8 cellular contexts compared by ENCODE assay signal in the genomic region with DNA sequence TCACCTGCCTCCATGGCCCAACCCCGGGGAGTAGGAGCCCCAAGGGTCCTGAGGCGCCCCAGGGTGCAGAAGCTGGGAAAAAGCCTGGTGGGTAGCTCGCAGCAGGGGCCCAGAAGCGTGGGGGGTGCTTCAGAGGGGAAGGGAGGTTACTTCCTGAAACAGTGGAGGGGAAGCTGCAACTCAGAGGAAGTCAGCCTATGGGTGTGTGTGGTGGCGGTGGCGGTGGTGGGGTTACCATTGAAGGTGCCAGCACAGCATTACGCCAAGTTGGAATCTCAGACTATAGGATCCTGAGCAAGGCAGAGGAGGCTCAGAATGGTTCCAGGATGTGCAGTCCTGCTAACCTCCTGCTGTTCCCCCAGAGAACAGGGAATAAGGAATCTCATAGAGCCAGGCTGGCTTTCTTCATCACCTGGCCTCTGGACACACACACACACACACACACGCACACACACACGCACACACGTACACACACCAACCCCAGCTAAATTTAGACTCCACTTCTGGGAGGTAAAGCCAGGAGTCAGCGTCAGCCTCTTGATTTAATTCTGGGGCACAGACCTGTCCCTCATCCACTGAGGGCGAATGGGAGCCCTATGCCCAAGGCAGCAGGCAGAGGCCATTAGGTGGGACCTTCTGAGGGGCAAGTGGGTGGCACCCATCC. TPM values are rescaled to one million over a fixed set of nuclear protein-coding genes. Genes with fewer than 3 reads are reported as not detected.
DNase-seq lines count a peak whose midpoint lies in the region; ATAC-seq and TF ChIP-seq lines count a peak whose summit lies in the region.

No MANE protein-coding gene starts in this region.

- peak; percentile 81 for DNase-seq in GM13977 (ENCODE audit: low spot score)
- DNase-seq in LHCN-M2 (ENCODE audit: low read depth), result peak; percentile 52
- DNase-seq in activated CD4-positive, alpha-beta T cell treated with anti-CD3 and anti-CD28 coated beads, Interleukin-2, amount 50 U/mL, for 1 hour, result peak; percentile 72
- DNase-seq in mesothelial cell of epicardium (ENCODE audit: low spot score in 2 of 2, unreplicated experiment in 2 of 2), result no peak
- peak; percentile 83 for DNase-seq in stimulated activated CD8-positive, alpha-beta memory T cell treated with anti-CD3 and anti-CD28 coated beads, Interleukin-4, amount 100 ng/mL, for 48 hours
- no peak for DNase-seq in AG08395 (ENCODE audit: low spot score)

- H3K4me1 ChIP-seq in duodenal mucosa (ENCODE audit: control insufficient read depth in 1 of 2, insufficient read depth in 2 of 2, low read length in 2 of 2), result peaks cover 22 to 23% of the 10 kb centered on the region in 2 donors

- H3K4me1 Mint-ChIP-seq in mesothelial cell of epicardium, result peaks cover 13% of the 10 kb centered on the region

- H3K36me3 ChIP-seq in duodenal mucosa (ENCODE audit: control insufficient read depth in 1 of 2, insufficient read depth in 2 of 2, low read length in 2 of 2), result peaks cover 30 to 55% of the 10 kb centered on the region in 2 donors

- H3K9me3 ChIP-seq in duodenal mucosa (ENCODE audit: control insufficient read depth in 1 of 2, low read length in 2 of 2), result no peaks in the 10 kb centered on the region

- H3K27ac Mint-ChIP-seq in mesothelial cell of epicardium, result peak overlapping the region; percentile 39

- peak overlapping the region; percentile 93 for H3K27ac ChIP-seq in duodenal mucosa (ENCODE audit: low read depth, low read length)

- no peaks in the 10 kb centered on the region for H3K27me3 Mint-ChIP-seq in mesothelial cell of epicardium (ENCODE audit: low read depth)

- no peak for ATAC-seq in HG03108 (IDR thresholded peaks at IDR 0.05; ENCODE audit: unreplicated experiment)

- peak overlapping the region; percentile 80 to 95 for H3K4me3 ChIP-seq in duodenal mucosa (ENCODE audit: low read depth in 1 of 2, low read length in 2 of 2)

- H3K36me3 Mint-ChIP-seq in mesothelial cell of epicardium, result peaks cover 5% of the 10 kb centered on the region

- H3K4me3 Mint-ChIP-seq in mesothelial cell of epicardium, result peak overlapping the region; percentile 78

- in situ Hi-C loops in GM13977 (cut with MboI; ENCODE audit: low pct_unique_long_range_greater_than_20kb, low sequenced_read_pairs, unreplicated experiment), result no loop called here

- H3K9me3 Mint-ChIP-seq in mesothelial cell of epicardium, result no peaks in the 10 kb centered on the region

- H3K9ac ChIP-seq in duodenal mucosa (ENCODE audit: low read depth in 1 of 2, low read length in 2 of 2), result peak overlapping the region; percentile 89 to 97

- no peak for TF ChIP-seq CTCF in GM13977 (IDR thresholded peaks at IDR 0.05; ENCODE audit: extremely low read depth, insufficient read depth, missing control alignments)
- TF ChIP-seq CTCF in mesothelial cell of epicardium (IDR thresholded peaks at IDR 0.05; ENCODE audit: unreplicated experiment), result no peak

- H3K27me3 ChIP-seq in duodenal mucosa (ENCODE audit: control insufficient read depth in 1 of 2, insufficient read depth in 2 of 2, low read length in 2 of 2), result no peaks in the 10 kb centered on the region

RNA-seq across cellular contexts. Expression of a gene that starts 1.3 kb away (rescaled TPM):
- total RNA-seq in LHCN-M2 (2014; rRNA removed) (15.4 and 16.1 TPM in 2 replicates), mesothelial cell of epicardium (57.3 to 63.1 TPM (median 58.0 TPM) in 3 replicates)
- polyA plus RNA-seq in LHCN-M2 (2012), result 11.9 TPM

RNA-seq across cellular contexts. Expression of a gene that starts 13.1 kb away (rescaled TPM):
- total RNA-seq in LHCN-M2 (2014; rRNA removed), result 10.3 and 10.4 TPM in 2 replicates
- 17.4 TPM for polyA plus RNA-seq in LHCN-M2 (2012)
- 45.5 to 47.1 TPM (median 45.9 TPM) in 3 replicates for total RNA-seq in mesothelial cell of epicardium

RNA-seq across cellular contexts. Expression of a gene that starts 18.1 kb away (rescaled TPM):
- total RNA-seq in LHCN-M2 (2014; rRNA removed) (136 and 150 TPM in 2 replicates), mesothelial cell of epicardium (73.3 to 76.3 TPM (median 73.9 TPM) in 3 replicates)
- polyA plus RNA-seq in LHCN-M2 (2012), result 112 TPM

RNA-seq across cellular contexts. Expression of a gene that starts 22.4 kb away (rescaled TPM):
- total RNA-seq in LHCN-M2 (2014; rRNA removed) (6.0 and 6.9 TPM in 2 replicates), mesothelial cell of epicardium (29.9 to 33.1 TPM (median 31.1 TPM) in 3 replicates)
- 3.2 TPM for polyA plus RNA-seq in LHCN-M2 (2012)

RNA-seq across cellular contexts. Expression of a gene that starts 22.5 kb away (rescaled TPM):
- 3.7 and 5.1 TPM in 2 replicates for total RNA-seq in LHCN-M2 (2014; rRNA removed)
- 8.0 TPM for polyA plus RNA-seq in LHCN-M2 (2012)
- total RNA-seq in mesothelial cell of epicardium, result 77.2 to 83.3 TPM (median 77.3 TPM) in 3 replicates

Comparison
In these comparisons a context has a peak if more than half of its experiments do, and no peak if none do; other contexts are left out.
1. DNase-seq: peak in GM13977 (single experiment), LHCN-M2 (single experiment), activated CD4-positive, alpha-beta T cell treated with anti-CD3 and anti-CD28 coated beads, Interleukin-2, amount 50 U/mL, for 1 hour (single experiment) and stimulated activated CD8-positive, alpha-beta memory T cell treated with anti-CD3 and anti-CD28 coated beads, Interleukin-4, amount 100 ng/mL, for 48 hours (single experiment); none in mesothelial cell of epicardium (0 of 2) and AG08395 (single experiment).